17 cellular contexts compared by ENCODE assay signal in the genomic region with DNA sequence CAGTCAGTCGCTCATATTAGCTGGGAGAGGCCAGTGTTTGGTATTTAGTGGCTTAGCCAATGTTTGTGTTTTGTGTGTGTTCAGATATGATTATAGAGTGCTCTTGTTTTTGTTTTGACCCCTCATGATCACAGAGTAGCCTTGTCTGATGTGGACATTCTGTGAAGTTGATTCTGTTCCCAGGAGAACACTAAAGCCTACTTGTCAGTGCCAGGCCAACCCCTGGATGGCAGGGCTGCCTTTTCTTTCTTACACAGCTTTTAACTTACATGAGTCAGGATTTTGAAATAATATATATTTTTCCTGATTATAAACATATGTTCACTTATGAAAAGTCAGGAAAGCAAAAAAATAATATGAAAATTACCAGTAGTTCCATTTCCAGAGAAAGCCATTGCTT.
DNase-seq lines count a peak whose midpoint lies in the region; TF ChIP-seq lines count a peak whose summit lies in the region.
"Had no signal": no experiment of that assay in that cellular context is flagged by ENCODE, and none has a peak within 500 bp of the region (broad histone marks: within the 10 kb centered on the region; RNA-seq: fewer than 3 reads in every experiment).

No MANE protein-coding gene starts in this region.

- TF ChIP-seq CTCF in cardiac fibroblast (IDR thresholded peaks at IDR 0.05; ENCODE audit: low read depth, low read length), result no peak
- TF ChIP-seq CTCF in foreskin fibroblast (IDR thresholded peaks at IDR 0.05; ENCODE audit: low read depth, low read length), result no peak

- H3K4me3 ChIP-seq in cardiac fibroblast (replicated peaks in 1 of 2; ENCODE audit: low read depth in 2 of 2, low read length in 2 of 2), result no peak overlapping the region
- no peak overlapping the region for H3K4me3 ChIP-seq in foreskin fibroblast (ENCODE audit: low read depth in 1 of 2, low read length in 2 of 2)
- H3K4me3 ChIP-seq: SJCRH30 had no signal

- peak; percentile 25 for DNase-seq in COLO829 (ENCODE audit: low spot score)
- peak; percentile 19 to 29 for DNase-seq in cardiac fibroblast (ENCODE audit: low read depth in 2 of 2)
- peak; percentile 34 to 80 for DNase-seq in foreskin fibroblast
- DNase-seq in stromal cell of bone marrow (ENCODE audit: low read depth), result peak; percentile 36
- DNase-seq in SKM-1 treated with dmso at 0.1 percent for 144 hours (lab: John Stamatoyannopoulos, UW; ENCODE audit: unreplicated experiment), result no peak
- no peak for DNase-seq in SW480 (ENCODE audit: low spot score)
- no peak for DNase-seq in activated T-cell treated with anti-CD3 and anti-CD28 coated beads, Interleukin-2, amount 50 U/mL, for 1 hour
- no peak for DNase-seq in putamen (ENCODE audit: low spot score)
- DNase-seq: Calu3; CD4-positive, CD25-positive, alpha-beta regulatory T cell; DMS53; H9; NCI-H1105 treated with DMSO at 0.1 percent for 48 hours; NCI-H187; NCI-H345; PC-3; SJCRH30 had no signal

Comparison
In these comparisons a context has a peak if more than half of its experiments do, and no peak if none do; other contexts are left out.
1. DNase-seq: peak in COLO829 (single experiment), cardiac fibroblast (2 of 2), foreskin fibroblast (2 of 2) and stromal cell of bone marrow (single experiment); none in SKM-1 treated with dmso at 0.1 percent for 144 hours (single experiment), SW480 (single experiment), activated T-cell treated with anti-CD3 and anti-CD28 coated beads, Interleukin-2, amount 50 U/mL, for 1 hour (single experiment) and putamen (single experiment).